ENCODE assay signal across 8 cellular contexts in genomic region chr14:20613094-20614037, GRCh38. TPM values are rescaled to one million over a fixed set of nuclear protein-coding genes. Genes with fewer than 3 reads are reported as not detected.
DNase-seq lines count a peak whose midpoint lies in the region; ATAC-seq and FAIRE-seq lines count a peak whose summit lies in the region.

No MANE protein-coding gene starts in this region.

- peak overlapping the region; percentile 72 for H3K9ac ChIP-seq in NT2/D1 (ENCODE audit: insufficient read length, low read depth)

- DNase-seq in Caki2 (ENCODE audit: low read depth) (peak; percentile 97), HTR-8/SVneo (ENCODE audit: insufficient read length, low spot score) (peak; percentile 54), NT2/D1 (ENCODE audit: low read depth, low spot score) (peak; percentile 82), epithelial cell of prostate (ENCODE audit: low read depth, low spot score) (peak; percentile 95)
- DNase-seq in activated CD8-positive, alpha-beta memory T cell treated with anti-CD3 and anti-CD28 coated beads, Interleukin-2, amount 50 U/mL, for 4 hours, result peak; percentile 79
- DNase-seq in stimulated activated CD8-positive, alpha-beta memory T cell treated with anti-CD3 and anti-CD28 coated beads, Interleukin-2, amount 100 ng/mL, for 48 hours (ENCODE audit: low read depth in 2 of 2), result peak; percentile 75 to 81

- peak; percentile 62 for ATAC-seq in GM21423 (IDR thresholded peaks at IDR 0.05; ENCODE audit: unreplicated experiment)

- peaks cover 2% of the 10 kb centered on the region for H3K4me1 ChIP-seq in NT2/D1 (ENCODE audit: insufficient read depth, insufficient read length)
- peaks cover 46% of the 10 kb centered on the region for H3K4me1 ChIP-seq in mononuclear cell (ENCODE audit: insufficient read depth, low read length)

- FAIRE-seq in HTR-8/SVneo (lab: Jason Lieb, UNC), result no peak

- H3K36me3 ChIP-seq in NT2/D1 (ENCODE audit: insufficient read depth, insufficient read length, low read length), result no peaks in the 10 kb centered on the region

- in situ Hi-C loops in Caki2 (cut with HindIII; ENCODE audit: low pct_unique_long_range_greater_than_20kb, low sequenced_read_pairs), result no loop called here

- H3K27me3 ChIP-seq in NT2/D1 (ENCODE audit: insufficient read depth, insufficient read length) (no peaks in the 10 kb centered on the region), mononuclear cell (ENCODE audit: insufficient read depth, low read length) (no peaks in the 10 kb centered on the region)

- peak overlapping the region; percentile 82 for H3K4me3 ChIP-seq in NT2/D1 (ENCODE audit: insufficient read length, low read depth)
- peak overlapping the region; percentile 41 for H3K4me3 ChIP-seq in mononuclear cell (ENCODE audit: low read length)

- peak overlapping the region; percentile 66 for H3K27ac ChIP-seq in epithelial cell of prostate

- H3K9me3 ChIP-seq in NT2/D1 (ENCODE audit: insufficient read depth, low read length) (no peaks in the 10 kb centered on the region), mononuclear cell (ENCODE audit: low read depth, low read length) (no peaks in the 10 kb centered on the region)

RNA-seq across cellular contexts. Expression of gene RNASE12, which starts 22.2 kb away (rescaled TPM):
- total RNA-seq in Caki2 (2014; rRNA removed; shearing (Covaris generic); ENCODE audit: low replicate concordance), result not detected in 2 replicates
- not detected for total RNA-seq in mononuclear cell

RNA-seq across cellular contexts. Expression of gene RNASE11, which starts 25.6 kb away (rescaled TPM):
- not detected in 2 replicates for total RNA-seq in Caki2 (2014; rRNA removed; shearing (Covaris generic); ENCODE audit: low replicate concordance)
- total RNA-seq in mononuclear cell, result not detected

RNA-seq across cellular contexts. Expression of gene OR6S1, which starts 28.1 kb away (rescaled TPM):
- total RNA-seq in Caki2 (2014; rRNA removed; shearing (Covaris generic); ENCODE audit: low replicate concordance), result not detected in 2 replicates
- not detected for total RNA-seq in mononuclear cell

RNA-seq across cellular contexts. Expression of gene RNASE9, which starts 52.5 kb away (rescaled TPM):
- total RNA-seq in Caki2 (2014; rRNA removed; shearing (Covaris generic); ENCODE audit: low replicate concordance), result not detected in 2 replicates
- total RNA-seq in mononuclear cell, result not detected

Comparison
In these comparisons a context has a peak if more than half of its experiments do, and no peak if none do; other contexts are left out.
1. Peak in every context shown above with its lines: DNase-seq, ATAC-seq, H3K4me3 ChIP-seq and H3K27ac ChIP-seq.